In genomic region chr5:65926893-65927292, GRCh38 we compare ENCODE assay signal across 8 cellular contexts. TPM values are rescaled to one million over a fixed set of nuclear protein-coding genes. Genes with fewer than 3 reads are reported as not detected.
A peak's percentile ranks its signal among the peaks of the same experiment; 100 is the strongest.
DNase-seq lines count a peak whose midpoint lies in the region; ATAC-seq and TF ChIP-seq lines count a peak whose summit lies in the region.

No MANE protein-coding gene starts in this region.

- no peak for TF ChIP-seq CTCF in adrenal gland (IDR thresholded peaks at IDR 0.05)

- DNase-seq in CD4-positive, CD25-positive, alpha-beta regulatory T cell: peak in 2 of 3 donors; percentile 11 to 42
- peak; percentile 37 for DNase-seq in KBM-7
- DNase-seq in adrenal gland: peak in 2 of 7 donors; percentile 13 to 19
- peak; percentile 20 for DNase-seq in kidney tubule cell (ENCODE audit: low spot score)
- peak in 1 of 49 donors; percentile 26 for DNase-seq in substantia nigra (lab: John Stamatoyannopoulos, UW)
- no peak for DNase-seq in NCI-H1436 treated with DMSO at 0.1 percent for 48 hours (lab: John Stamatoyannopoulos, UW)
- no peak for DNase-seq in occipital lobe (lab: John Stamatoyannopoulos, UW)

- H3K4me3 ChIP-seq in CD4-positive, CD25-positive, alpha-beta regulatory T cell (ENCODE audit: low read depth, low read length): peak overlapping the region; percentile 100
- H3K4me3 ChIP-seq in adrenal gland: peak overlapping the region; percentile 73 to 97 (median 94)

- intact Hi-C loops in adrenal gland (cut with DNase I): loop anchor here in 1 of 2 donors (10.0 kb wide), 2 partner anchors 88 to 218 kb away; partner anchors contain the start of gene SREK1

- no peaks in the 10 kb centered on the region for H3K27me3 ChIP-seq in CD4-positive, CD25-positive, alpha-beta regulatory T cell (ENCODE audit: control insufficient read depth, insufficient read depth, low read length)
- H3K27me3 ChIP-seq in adrenal gland: no peaks in the 10 kb centered on the region

- peak overlapping the region; percentile 93 to 99 (median 96) for H3K4me3 Mint-ChIP-seq in CD4-positive, CD25-positive, alpha-beta regulatory T cell

- no peaks in the 10 kb centered on the region for H3K36me3 ChIP-seq in CD4-positive, CD25-positive, alpha-beta regulatory T cell (ENCODE audit: control insufficient read depth, insufficient read depth, low read length)
- no peaks in the 10 kb centered on the region for H3K36me3 ChIP-seq in adrenal gland (replicated peaks in 1 of 2)

- H3K36me3 Mint-ChIP-seq in CD4-positive, CD25-positive, alpha-beta regulatory T cell: peaks cover 12% of the 10 kb centered on the region

- H3K27me3 Mint-ChIP-seq in CD4-positive, CD25-positive, alpha-beta regulatory T cell: no peaks in the 10 kb centered on the region

- in situ Hi-C loops in KBM-7 (cut with MboI; ENCODE audit: low pct_unique_long_range_greater_than_20kb, low sequenced_read_pairs): no loop called here

- no peak for TF ChIP-seq POLR2A in adrenal gland (IDR thresholded peaks at IDR 0.05)

- peaks cover 22 to 48% (median 30%) of the 10 kb centered on the region in 4 donors for H3K4me1 Mint-ChIP-seq in CD4-positive, CD25-positive, alpha-beta regulatory T cell

- 0 to 1% (median 0%) methylated on average over 16 of the region's 16 CpGs for WGBS in adrenal gland, 4 donors

- H3K27ac Mint-ChIP-seq in CD4-positive, CD25-positive, alpha-beta regulatory T cell: peak overlapping the region; percentile 83 to 95 (median 90)

- H3K9me3 ChIP-seq in CD4-positive, CD25-positive, alpha-beta regulatory T cell (ENCODE audit: control insufficient read depth in 2 of 2, low read length in 2 of 2): no peaks in the 10 kb centered on the region
- H3K9me3 ChIP-seq in adrenal gland (replicated peaks in 1 of 3): no peaks in the 10 kb centered on the region

- no peak for ATAC-seq in CD4-positive, CD25-positive, alpha-beta regulatory T cell (ENCODE audit: low read depth in 2 of 2)
- no peak for ATAC-seq in GM21528 (IDR thresholded peaks at IDR 0.05; ENCODE audit: low FRiP score, unreplicated experiment)

- peaks cover 0 to 2% (median 0%) of the 10 kb centered on the region in 7 donors for H3K9me3 Mint-ChIP-seq in CD4-positive, CD25-positive, alpha-beta regulatory T cell

- peak overlapping the region; percentile 95 for H3K27ac ChIP-seq in CD4-positive, CD25-positive, alpha-beta regulatory T cell (ENCODE audit: insufficient read depth, low read length, poor library complexity, severe bottlenecking)
- H3K27ac ChIP-seq in adrenal gland (peak overlapping the region; percentile 99 to 100 (median 100)), substantia nigra (ENCODE audit: low read depth, low read length, poor library complexity, severe bottlenecking) (peak overlapping the region; percentile 99)

- peaks cover 48% of the 10 kb centered on the region for H3K4me1 ChIP-seq in CD4-positive, CD25-positive, alpha-beta regulatory T cell (ENCODE audit: control insufficient read depth, insufficient read depth, low read length, poor library complexity, severe bottlenecking)
- H3K4me1 ChIP-seq in adrenal gland (replicated peaks in 1 of 2): peaks cover 6 to 16% of the 10 kb centered on the region in 2 donors

RNA-seq across cellular contexts. Expression of gene ERBIN, which starts 0.5 kb away (rescaled TPM):
- total RNA-seq in CD4-positive, CD25-positive, alpha-beta regulatory T cell: 114 TPM
- polyA plus RNA-seq in CD4-positive, CD25-positive, alpha-beta regulatory T cell: 10 to 100 TPM; 21.5 to 58.2 (median 38.8) TPM
- 10 to 100 TPM; 29.3 to 74.0 (median 47.9) TPM for total RNA-seq in adrenal gland
- polyA plus RNA-seq in adrenal gland: 10 to 100 TPM; 10.7 to 48.7 (median 15.0) TPM
- 88.3 TPM for total RNA-seq in occipital lobe

Comparison
In these comparisons a context has a peak if more than half of its experiments do, and no peak if none do; other contexts are left out.
1. DNase-seq: peak in CD4-positive, CD25-positive, alpha-beta regulatory T cell (2 of 3), KBM-7 (single experiment) and kidney tubule cell (single experiment); none in NCI-H1436 treated with DMSO at 0.1 percent for 48 hours (single experiment) and occipital lobe (single experiment).
2. Peak in every context shown above with its lines, with median percentiles within 50 percentile points of each other: H3K27ac ChIP-seq.